ENCODE assay signal across 27 cellular contexts in genomic region chr3:107803170-107803569, GRCh38.
"Had no signal": no experiment of that assay in that cellular context is flagged by ENCODE, and none has a peak within 500 bp of the region (broad histone marks: within the 10 kb centered on the region; RNA-seq: fewer than 3 reads in every experiment).

No MANE protein-coding gene starts in this region.

- H2AFZ ChIP-seq: neural progenitor cell, parathyroid adenoma had no signal

- H3K9me3 ChIP-seq: ovary, psoas muscle, right lobe of liver, sigmoid colon, stomach, thoracic aorta, thyroid gland, tibial nerve, upper lobe of left lung, vagina had no signal

- H3K36me3 ChIP-seq: ovary had no signal

- ATAC-seq: psoas muscle; right cardiac atrium; right lobe of liver; stimulated activated effector memory CD8-positive, alpha-beta T cell treated with anti-CD3 and anti-CD28 coated beads, Interleukin-12 subunit alpha, Interleukin-12 subunit beta, amount 100 ng/mL, for 72 hours; stimulated activated naive B cell treated with anti-CD40 and anti-IgM and Interleukin-4, amounts not matched to agents 10 μg/mL and 1 μg/mL and 100 μg/mL, for 72 hours had no signal

- DNase-seq: occipital lobe; ovary; posterior cingulate gyrus; psoas muscle; right cardiac atrium; right lobe of liver; sigmoid colon; small intestine; stimulated activated CD4-positive, alpha-beta T cell treated with anti-CD3 and anti-CD28 coated beads, Interleukin-15, amount 100 ng/mL, for 24 hours; stimulated activated CD4-positive, alpha-beta T cell treated with anti-CD3 and anti-CD28 coated beads, Interleukin-2, amount 100 ng/mL, for 24 hours; stimulated activated CD4-positive, alpha-beta T cell treated with anti-CD3 and anti-CD28 coated beads, Interleukin-2, amount 100 ng/mL, for 48 hours; stimulated activated CD4-positive, alpha-beta T cell treated with anti-CD3 and anti-CD28 coated beads, Interleukin-4, amount 100 ng/mL, for 24 hours; stimulated activated naive B cell treated with anti-CD40 and anti-IgM and Interleukin-4, amounts not matched to agents 10 μg/mL and 1 μg/mL and 100 μg/mL, for 72 hours; stimulated activated naive CD4-positive, alpha-beta T cell treated with Interleukin-2 at 50 U/mL for 16 hours; stomach; thyroid gland; trophoblast cell; upper lobe of left lung had no signal

- H3K27me3 Mint-ChIP-seq: progenitor cell of endocrine pancreas; stimulated activated naive B cell treated with anti-CD40 and anti-IgM and Interleukin-4, amounts not matched to agents 10 μg/mL and 1 μg/mL and 100 μg/mL, for 72 hours; stimulated activated naive CD8-positive, alpha-beta T cell treated with anti-CD3 and anti-CD28 coated beads, Interleukin-15, Interleukin-2, amounts not matched to agents 100 ng/mL and 50 ng/mL, for 24 hours had no signal

- H3K9me3 Mint-ChIP-seq: nephron; neural progenitor cell; stimulated activated effector memory CD8-positive, alpha-beta T cell treated with anti-CD3 and anti-CD28 coated beads, Interleukin-12 subunit alpha, Interleukin-12 subunit beta, amount 100 ng/mL, for 72 hours; stimulated activated naive B cell treated with anti-CD40 and anti-IgM and Interleukin-4, amounts not matched to agents 10 μg/mL and 1 μg/mL and 100 μg/mL, for 72 hours; stimulated activated naive CD8-positive, alpha-beta T cell treated with anti-CD3 and anti-CD28 coated beads, Interleukin-15, Interleukin-2, amounts not matched to agents 100 ng/mL and 50 ng/mL, for 24 hours had no signal

- H3K4me3 Mint-ChIP-seq: nephron; neural progenitor cell; stimulated activated effector memory CD8-positive, alpha-beta T cell treated with anti-CD3 and anti-CD28 coated beads, Interleukin-12 subunit alpha, Interleukin-12 subunit beta, amount 100 ng/mL, for 72 hours; stimulated activated naive B cell treated with anti-CD40 and anti-IgM and Interleukin-4, amounts not matched to agents 10 μg/mL and 1 μg/mL and 100 μg/mL, for 72 hours; stimulated activated naive CD8-positive, alpha-beta T cell treated with anti-CD3 and anti-CD28 coated beads, Interleukin-15, Interleukin-2, amounts not matched to agents 100 ng/mL and 50 ng/mL, for 24 hours had no signal

- H3K79me2 ChIP-seq: parathyroid adenoma had no signal

- H3K4me2 ChIP-seq: neural progenitor cell had no signal

- H3K4me1 ChIP-seq: psoas muscle, right lobe of liver, stomach, thyroid gland, upper lobe of left lung, vagina had no signal

- H3K27me3 ChIP-seq: neural progenitor cell, ovary, right lobe of liver, sigmoid colon, stomach, thyroid gland, tibial nerve, upper lobe of left lung, vagina had no signal

- H3K4me3 ChIP-seq: neural progenitor cell, ovary, psoas muscle, right lobe of liver, sigmoid colon, stomach, thoracic aorta, thyroid gland, tibial nerve, upper lobe of left lung, vagina had no signal

- H3K4me1 Mint-ChIP-seq: stimulated activated naive B cell treated with anti-CD40 and anti-IgM and Interleukin-4, amounts not matched to agents 10 μg/mL and 1 μg/mL and 100 μg/mL, for 72 hours had no signal

- H3K27ac ChIP-seq: neural progenitor cell, ovary, parathyroid adenoma, psoas muscle, right lobe of liver, sigmoid colon, stomach, thoracic aorta, thyroid gland, tibial nerve, upper lobe of left lung, vagina had no signal

- H3K27ac Mint-ChIP-seq: nephron; neural progenitor cell; progenitor cell of endocrine pancreas; stimulated activated effector memory CD8-positive, alpha-beta T cell treated with anti-CD3 and anti-CD28 coated beads, Interleukin-12 subunit alpha, Interleukin-12 subunit beta, amount 100 ng/mL, for 72 hours; stimulated activated naive B cell treated with anti-CD40 and anti-IgM and Interleukin-4, amounts not matched to agents 10 μg/mL and 1 μg/mL and 100 μg/mL, for 72 hours; stimulated activated naive CD8-positive, alpha-beta T cell treated with anti-CD3 and anti-CD28 coated beads, Interleukin-15, Interleukin-2, amounts not matched to agents 100 ng/mL and 50 ng/mL, for 24 hours had no signal
